8 cellular contexts compared by ENCODE assay signal in the genomic region with DNA sequence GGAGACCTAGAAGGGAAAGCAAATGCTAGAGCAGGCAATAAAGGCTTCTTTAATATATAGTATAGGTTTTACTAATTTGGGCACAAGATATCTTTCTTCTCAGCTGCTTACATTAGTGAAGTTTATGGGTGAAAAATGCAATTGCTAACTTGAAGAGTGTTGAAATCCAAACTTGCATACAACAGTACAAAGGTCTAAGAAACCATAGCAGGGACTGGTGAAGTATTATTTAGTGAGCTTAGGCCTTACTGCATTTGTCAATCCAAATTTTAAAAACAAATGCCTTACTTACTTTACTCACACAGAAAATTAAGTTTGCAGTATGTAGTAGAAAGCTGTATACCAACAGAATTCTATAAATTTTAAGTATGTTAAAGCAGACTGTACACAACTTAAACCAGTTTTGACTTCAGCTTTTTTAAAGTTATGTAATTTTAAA. TPM values are rescaled to one million over a fixed set of nuclear protein-coding genes. Genes with fewer than 3 reads are reported as not detected.
DNase-seq lines count a peak whose midpoint lies in the region; ATAC-seq and TF ChIP-seq lines count a peak whose summit lies in the region.

No MANE protein-coding gene starts in this region.

- no peak for ATAC-seq in HG02759 (IDR thresholded peaks at IDR 0.05; ENCODE audit: unreplicated experiment)

- intact Hi-C loops in Caco-2 (cut with micrococcal nuclease; ENCODE audit: unreplicated experiment) = no loop called here

- BruUV-seq in Caco-2 (replicated peaks; lab: Mats Ljungman, UMichigan) = no TSS peak

- peak overlapping the region; percentile 88 for H3K4me3 ChIP-seq in Caco-2 (ENCODE audit: low read depth, low read length)
- H3K4me3 ChIP-seq in OCI-LY1 (ENCODE audit: low read depth, low read length, poor library complexity, severe bottlenecking) = peak overlapping the region; percentile 95
- peak overlapping the region; percentile 79 for H3K4me3 ChIP-seq in epithelial cell of proximal tubule (ENCODE audit: low read depth, low read length)

- H3K9me3 Mint-ChIP-seq in Caco-2 (ENCODE audit: unreplicated experiment) (no peaks in the 10 kb centered on the region), osteocyte (ENCODE audit: unreplicated experiment) (no peaks in the 10 kb centered on the region)

- H3K4me2 ChIP-seq in OCI-LY1 (ENCODE audit: low read length) = peak overlapping the region; percentile 97

- peaks cover 4% of the 10 kb centered on the region for H3K4me1 ChIP-seq in Caco-2
- peaks cover 33% of the 10 kb centered on the region for H3K4me1 ChIP-seq in OCI-LY1 (ENCODE audit: insufficient read depth, low read length, severe bottlenecking)

- no peaks in the 10 kb centered on the region for H3K27me3 ChIP-seq in Caco-2 (replicated peaks; ENCODE audit: control insufficient read depth, insufficient read depth, low read length)
- no peaks in the 10 kb centered on the region for H3K27me3 ChIP-seq in OCI-LY1 (ENCODE audit: insufficient read depth, low read length)

- H3K9me3 ChIP-seq in Caco-2 (no peaks in the 10 kb centered on the region), OCI-LY1 (ENCODE audit: low read length) (no peaks in the 10 kb centered on the region)

- H3K36me3 ChIP-seq in Caco-2 (ENCODE audit: control insufficient read depth, insufficient read depth, low read length) = no peaks in the 10 kb centered on the region; the same call in 1 of the 2 replicates
- H3K36me3 ChIP-seq in OCI-LY1 (ENCODE audit: insufficient read depth, low read length) = peaks cover 32% of the 10 kb centered on the region

- no peaks in the 10 kb centered on the region for H3K9me2 ChIP-seq in OCI-LY1 (ENCODE audit: low read depth, low read length)

- peaks cover 11% of the 10 kb centered on the region for H3K4me1 Mint-ChIP-seq in Caco-2 (ENCODE audit: low read depth, unreplicated experiment)
- peaks cover 36% of the 10 kb centered on the region for H3K4me1 Mint-ChIP-seq in osteocyte (ENCODE audit: unreplicated experiment)

- peak overlapping the region; percentile 98 for H3K9ac ChIP-seq in OCI-LY1 (ENCODE audit: low read length)

- H3K4me3 Mint-ChIP-seq in Caco-2 (ENCODE audit: unreplicated experiment) = peak overlapping the region; percentile 100
- H3K4me3 Mint-ChIP-seq in osteocyte (ENCODE audit: unreplicated experiment) = peak overlapping the region; percentile 89

- H3K27me3 Mint-ChIP-seq in Caco-2 (ENCODE audit: insufficient read depth, unreplicated experiment) = no peaks in the 10 kb centered on the region
- no peaks in the 10 kb centered on the region for H3K27me3 Mint-ChIP-seq in osteocyte (ENCODE audit: unreplicated experiment)

- DNase-seq in Caco-2 = no peak
- no peak for DNase-seq in epithelial cell of proximal tubule (ENCODE audit: low read depth)
- no peak for DNase-seq in osteocyte (ENCODE audit: extremely low spot score, unreplicated experiment)
- no peak for DNase-seq in NCI-H526 treated with DMSO at 0.1 percent for 48 hours (lab: John Stamatoyannopoulos, UW)
- DNase-seq in NCI-H2227 treated with DMSO at 0.1 percent for 48 hours (lab: John Stamatoyannopoulos, UW) = no peak
- no peak for DNase-seq in HUDEP-2 (lab: John Stamatoyannopoulos, UW; ENCODE audit: unreplicated experiment in 76 of 76)

- H4K20me1 ChIP-seq in OCI-LY1 (ENCODE audit: insufficient read depth, low read length) = no peaks in the 10 kb centered on the region

- TF ChIP-seq CTCF in Caco-2 (IDR thresholded peaks at IDR 0.05; ENCODE audit: insufficient read depth in 1 of 2, low read depth in 1 of 2, low read length in 1 of 2, severe bottlenecking in 1 of 2, unreplicated experiment in 1 of 2) = no peak
- no peak for TF ChIP-seq CTCF in OCI-LY1 (IDR thresholded peaks at IDR 0.05; ENCODE audit: low read length)
- no peak for TF ChIP-seq CTCF in epithelial cell of proximal tubule (conservative IDR thresholded peaks at IDR 0.05; ENCODE audit: low read depth, low read length)
- TF ChIP-seq CTCF in osteocyte (IDR thresholded peaks at IDR 0.05) = no peak

- H3K27ac ChIP-seq in OCI-LY1 (ENCODE audit: low read depth, low read length, poor library complexity, severe bottlenecking) = peak overlapping the region; percentile 72

- no peaks in the 10 kb centered on the region for H3F3A ChIP-seq in OCI-LY1 (ENCODE audit: insufficient read depth, low read length)

- no peak overlapping the region for H3K27ac Mint-ChIP-seq in Caco-2 (ENCODE audit: unreplicated experiment)
- no peak overlapping the region for H3K27ac Mint-ChIP-seq in osteocyte (ENCODE audit: unreplicated experiment)

- POLR2A ChIA-PET in Caco-2 (lab: Charles Lee) = no interaction called here

- no peak overlapping the region for H2AFZ ChIP-seq in OCI-LY1 (ENCODE audit: low read length)

- CTCF ChIA-PET in Caco-2 (lab: Charles Lee) = interaction anchor here (0.6 kb wide), 1 partner anchor 142 kb away, joined by 4 read pairs; no protein-coding TSS in a partner anchor

- H3K36me3 Mint-ChIP-seq in Caco-2 (ENCODE audit: insufficient read depth, unreplicated experiment) (peaks cover 26% of the 10 kb centered on the region), osteocyte (ENCODE audit: unreplicated experiment) (peaks cover 10% of the 10 kb centered on the region)

- peaks cover 67% of the 10 kb centered on the region for H3K79me2 ChIP-seq in OCI-LY1 (ENCODE audit: insufficient read depth, low read length)

RNA-seq across cellular contexts. Expression of a gene that starts 1.4 kb away (rescaled TPM):
- 10.8 and 13.2 TPM in 2 replicates for total RNA-seq in Caco-2 (2022)
- 5.1 and 7.7 TPM in 2 replicates for total RNA-seq in epithelial cell of proximal tubule
- total RNA-seq in osteocyte = 5.2 and 6.3 TPM in 2 replicates

RNA-seq across cellular contexts. Expression of a gene that starts 2.1 kb away (rescaled TPM):
- total RNA-seq in Caco-2 (2022) (38.0 and 41.8 TPM in 2 replicates), epithelial cell of proximal tubule (26.0 and 33.2 TPM in 2 replicates), osteocyte (38.7 and 40.4 TPM in 2 replicates)
